ENCODE assay signal across 15 cellular contexts in genomic region chr22:11605468-11605981, GRCh38.
DNase-seq lines count a peak whose midpoint lies in the region; ATAC-seq and TF ChIP-seq lines count a peak whose summit lies in the region.
"Had no signal": no experiment of that assay in that cellular context is flagged by ENCODE, and none has a peak within 500 bp of the region (broad histone marks: within the 10 kb centered on the region; RNA-seq: fewer than 3 reads in every experiment).

No MANE protein-coding gene starts in this region.

- no peak for TF ChIP-seq EP300 in esophagus muscularis mucosa (IDR thresholded peaks at IDR 0.05)

- no peak overlapping the region for H3K4me3 ChIP-seq in esophagus muscularis mucosa
- no peak overlapping the region for H3K4me3 ChIP-seq in osteoblast (ENCODE audit: insufficient read depth, low read length)
- H3K4me3 ChIP-seq: BLaER1, HAP-1 had no signal

- H3K79me2 ChIP-seq in osteoblast (ENCODE audit: insufficient read depth, low read length) = no peaks in the 10 kb centered on the region

- H3K27ac ChIP-seq in esophagus muscularis mucosa (replicated peaks in 1 of 4) (no peak overlapping the region), osteoblast (ENCODE audit: low read depth, low read length) (no peak overlapping the region)
- H3K27ac ChIP-seq: BLaER1, HL-60 had no signal

- intact Hi-C loops in esophagus muscularis mucosa (cut with DNase I) = no loop called here

- 77% methylated on average over 30 of the region's 30 CpGs for WGBS in esophagus muscularis mucosa

- H2AFZ ChIP-seq in osteoblast (ENCODE audit: low read length) = no peak overlapping the region

- no peaks in the 10 kb centered on the region for H4K20me1 ChIP-seq in osteoblast (ENCODE audit: insufficient read depth, low read length)
- H4K20me1 ChIP-seq: BLaER1 had no signal

- peaks cover 0 to 12% (median 0%) of the 10 kb centered on the region in 4 donors for H3K27me3 ChIP-seq in esophagus muscularis mucosa
- no peaks in the 10 kb centered on the region for H3K27me3 ChIP-seq in osteoblast (ENCODE audit: insufficient read depth, low read length)
- H3K27me3 ChIP-seq: BLaER1 had no signal

- H3K9me3 ChIP-seq in esophagus muscularis mucosa (peaks cover 0 to 46% (median 29%) of the 10 kb centered on the region in 4 donors), osteoblast (ENCODE audit: low read depth, low read length) (peaks cover 2% of the 10 kb centered on the region)
- H3K9me3 ChIP-seq: Caco-2 had no signal

- H3K4me2 ChIP-seq in osteoblast (ENCODE audit: insufficient read depth, low read length) = no peak overlapping the region
- H3K4me2 ChIP-seq: BLaER1 had no signal

- H3K36me3 ChIP-seq in esophagus muscularis mucosa = no peaks in the 10 kb centered on the region
- no peaks in the 10 kb centered on the region for H3K36me3 ChIP-seq in osteoblast (ENCODE audit: insufficient read depth, low read length)
- H3K36me3 ChIP-seq: BLaER1, HAP-1 had no signal

- TF ChIP-seq CTCF in esophagus muscularis mucosa (IDR thresholded peaks at IDR 0.05) = no peak
- no peak for TF ChIP-seq CTCF in osteoblast (IDR thresholded peaks at IDR 0.05; ENCODE audit: extremely low read depth, low read depth, low read length)

- no peak for ATAC-seq in HG02571 (IDR thresholded peaks at IDR 0.05; ENCODE audit: unreplicated experiment)

- DNase-seq in ELF-1 (ENCODE audit: low read depth, low spot score) (peak; percentile 81), esophagus muscularis mucosa (ENCODE audit: extremely low spot score) (peak; percentile 92), osteoblast (ENCODE audit: insufficient read length, low spot score, missing footprints) (peak; percentile 5), ureter (ENCODE audit: low spot score) (peak; percentile 44), KBM-7 (no peak), middle frontal gyrus (ENCODE audit: extremely low spot score, low spot score) (no peak)
- DNase-seq: 8988T; AML-193; Caco-2; CD8-positive, alpha-beta memory T cell; DMS53 had no signal

- no peak for TF ChIP-seq POLR2A in esophagus muscularis mucosa (IDR thresholded peaks at IDR 0.05; ENCODE audit: low read depth)

- in situ Hi-C loops in KBM-7 (cut with MboI; ENCODE audit: low pct_unique_long_range_greater_than_20kb, low sequenced_read_pairs) = no loop called here

- H3K4me1 ChIP-seq in esophagus muscularis mucosa (no peaks in the 10 kb centered on the region), osteoblast (ENCODE audit: insufficient read depth, low read length) (no peaks in the 10 kb centered on the region)
- H3K4me1 ChIP-seq: BLaER1, Caco-2, HAP-1 had no signal

Comparison
In these comparisons a context has a peak if more than half of its experiments do, and no peak if none do; other contexts are left out.
1. DNase-seq: peak in ELF-1 (single experiment), esophagus muscularis mucosa (single experiment), osteoblast (single experiment) and ureter (single experiment); none in KBM-7 (single experiment) and middle frontal gyrus (single experiment).